Comparison of ENCODE assay signal across 12 cellular contexts in the genomic region with DNA sequence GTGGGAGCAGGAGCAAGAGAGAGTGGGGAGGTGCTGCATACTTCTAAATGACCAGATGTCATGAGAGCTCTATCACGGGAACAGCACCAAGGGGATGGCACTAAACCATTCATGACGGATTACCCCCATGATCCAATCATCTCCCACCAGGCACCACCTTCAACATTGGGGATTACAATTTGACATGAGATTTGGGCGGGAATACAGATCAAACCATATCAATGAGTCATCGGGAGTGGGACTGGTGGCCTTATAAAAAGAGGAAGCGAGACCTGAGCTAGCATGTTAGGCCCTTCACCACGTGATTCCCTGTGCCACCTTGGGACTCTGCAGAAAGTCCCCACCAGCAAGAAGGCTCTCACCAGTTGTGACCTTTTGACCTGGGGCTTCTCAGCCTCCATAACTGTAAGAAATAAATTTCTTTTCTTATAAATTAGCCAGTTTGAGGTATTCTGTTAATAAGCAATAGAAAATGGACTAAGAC. TPM values are rescaled to one million over a fixed set of nuclear protein-coding genes. Genes with fewer than 3 reads are reported as not detected.
DNase-seq lines count a peak whose midpoint lies in the region; ATAC-seq lines count a peak whose summit lies in the region.
"Had no signal": no experiment of that assay in that cellular context is flagged by ENCODE, and none has a peak within 500 bp of the region (broad histone marks: within the 10 kb centered on the region; RNA-seq: fewer than 3 reads in every experiment).

No MANE protein-coding gene starts in this region.

- no peaks in the 10 kb centered on the region for H3K4me1 Mint-ChIP-seq in naive thymus-derived CD4-positive, alpha-beta T cell
- H3K4me1 Mint-ChIP-seq in activated T-helper 2 cell treated with anti-CD3 and anti-CD28 coated beads, Interferon-gamma antibody, Interleukin-2, Interleukin-4, amounts not matched to agents 10 μg/mL and 5 μg/mL and 100 μg/mL, durations not matched to agents 14 hours and 24 hours and 36 hours (ENCODE audit: low read depth): no peaks in the 10 kb centered on the region
- H3K4me1 Mint-ChIP-seq: T-cell had no signal

- no peak overlapping the region for H3K27ac ChIP-seq in naive thymus-derived CD4-positive, alpha-beta T cell (ENCODE audit: low read depth, low read length)
- H3K27ac ChIP-seq: epithelial cell of prostate had no signal

- peaks cover 0 to 4% (median 0%) of the 10 kb centered on the region in 5 donors for H3K36me3 Mint-ChIP-seq in naive thymus-derived CD4-positive, alpha-beta T cell
- no peaks in the 10 kb centered on the region for H3K36me3 Mint-ChIP-seq in activated T-helper 2 cell treated with anti-CD3 and anti-CD28 coated beads, Interferon-gamma antibody, Interleukin-2, Interleukin-4, amounts not matched to agents 10 μg/mL and 5 μg/mL and 100 μg/mL, durations not matched to agents 14 hours and 24 hours and 36 hours (ENCODE audit: low read depth)
- H3K36me3 Mint-ChIP-seq: activated naive CD8-positive, alpha-beta T cell; T-cell had no signal

- no peak overlapping the region for H3K27ac Mint-ChIP-seq in naive thymus-derived CD4-positive, alpha-beta T cell
- no peak overlapping the region for H3K27ac Mint-ChIP-seq in activated T-helper 2 cell treated with anti-CD3 and anti-CD28 coated beads, Interferon-gamma antibody, Interleukin-2, Interleukin-4, amounts not matched to agents 10 μg/mL and 5 μg/mL and 100 μg/mL, durations not matched to agents 14 hours and 24 hours and 36 hours
- H3K27ac Mint-ChIP-seq: activated naive CD8-positive, alpha-beta T cell; T-cell had no signal

- H3K27me3 ChIP-seq in naive thymus-derived CD4-positive, alpha-beta T cell (ENCODE audit: control insufficient read depth in 2 of 2, insufficient read depth in 2 of 2, low read length in 2 of 2): peaks cover 0 to 4% of the 10 kb centered on the region in 2 donors

- no peak overlapping the region for H3K4me3 Mint-ChIP-seq in naive thymus-derived CD4-positive, alpha-beta T cell
- H3K4me3 Mint-ChIP-seq in activated T-helper 2 cell treated with anti-CD3 and anti-CD28 coated beads, Interferon-gamma antibody, Interleukin-2, Interleukin-4, amounts not matched to agents 10 μg/mL and 5 μg/mL and 100 μg/mL, durations not matched to agents 14 hours and 24 hours and 36 hours (ENCODE audit: low read depth): no peak overlapping the region
- H3K4me3 Mint-ChIP-seq: activated naive CD8-positive, alpha-beta T cell; T-cell had no signal

- H3K4me3 ChIP-seq in naive thymus-derived CD4-positive, alpha-beta T cell (ENCODE audit: low read length): no peak overlapping the region

- H3K36me3 ChIP-seq in naive thymus-derived CD4-positive, alpha-beta T cell (ENCODE audit: control insufficient read depth in 2 of 3, insufficient read depth in 3 of 3, low read length in 3 of 3): no peaks in the 10 kb centered on the region

- peaks cover 0 to 14% (median 4%) of the 10 kb centered on the region in 11 donors for H3K9me3 Mint-ChIP-seq in naive thymus-derived CD4-positive, alpha-beta T cell
- no peaks in the 10 kb centered on the region for H3K9me3 Mint-ChIP-seq in activated T-helper 2 cell treated with anti-CD3 and anti-CD28 coated beads, Interferon-gamma antibody, Interleukin-2, Interleukin-4, amounts not matched to agents 10 μg/mL and 5 μg/mL and 100 μg/mL, durations not matched to agents 14 hours and 24 hours and 36 hours

- CTCF ChIA-PET in naive thymus-derived CD4-positive, alpha-beta T cell (lab: Charles Lee): no interaction called here

- ATAC-seq in GM19025 (IDR thresholded peaks at IDR 0.05; ENCODE audit: low read depth, unreplicated experiment) (peak; percentile 96), HG02610 (IDR thresholded peaks at IDR 0.05; ENCODE audit: unreplicated experiment) (peak; percentile 95), HG03558 (IDR thresholded peaks at IDR 0.05; ENCODE audit: extremely low read depth, unreplicated experiment) (peak; percentile 90)
- ATAC-seq in naive thymus-derived CD4-positive, alpha-beta T cell: peak; percentile 55
- ATAC-seq: left colon, T-cell had no signal

- intact Hi-C loops in naive thymus-derived CD4-positive, alpha-beta T cell (cut with micrococcal nuclease): no loop called here
- intact Hi-C loops in activated T-helper 2 cell treated with anti-CD3 and anti-CD28 coated beads, Interferon-gamma antibody, Interleukin-2, Interleukin-4, amounts not matched to agents 10 μg/mL and 5 μg/mL and 100 μg/mL, durations not matched to agents 14 hours and 24 hours and 36 hours (cut with micrococcal nuclease): no loop called here

- H3K27me3 Mint-ChIP-seq in naive thymus-derived CD4-positive, alpha-beta T cell: peaks cover 16 to 38% (median 21%) of the 10 kb centered on the region in 5 donors
- peaks cover 4% of the 10 kb centered on the region for H3K27me3 Mint-ChIP-seq in activated T-helper 2 cell treated with anti-CD3 and anti-CD28 coated beads, Interferon-gamma antibody, Interleukin-2, Interleukin-4, amounts not matched to agents 10 μg/mL and 5 μg/mL and 100 μg/mL, durations not matched to agents 14 hours and 24 hours and 36 hours (ENCODE audit: low read depth)

- H3K9me3 ChIP-seq in naive thymus-derived CD4-positive, alpha-beta T cell (ENCODE audit: control insufficient read depth in 2 of 3, low read length in 3 of 3): no peaks in the 10 kb centered on the region

- POLR2A ChIA-PET in naive thymus-derived CD4-positive, alpha-beta T cell (lab: Charles Lee): no interaction called here

- no peaks in the 10 kb centered on the region for H3K4me1 ChIP-seq in naive thymus-derived CD4-positive, alpha-beta T cell (ENCODE audit: control insufficient read depth in 2 of 2, insufficient read depth in 2 of 2, low read length in 2 of 2)

- DNase-seq in naive thymus-derived CD4-positive, alpha-beta T cell: no peak
- DNase-seq in stimulated activated CD4-positive, alpha-beta T cell treated with anti-CD3 and anti-CD28 coated beads, Interleukin-2, amount 100 ng/mL, for 48 hours: no peak
- no peak for DNase-seq in stimulated activated CD4-positive, alpha-beta T cell treated with anti-CD3 and anti-CD28 coated beads, Interleukin-12 subunit alpha, Interleukin-12 subunit beta, amount 100 ng/mL, for 4 hours
- DNase-seq in activated T-helper 2 cell treated with anti-CD3 and anti-CD28 coated beads, Interferon-gamma antibody, Interleukin-2, Interleukin-4, amounts not matched to agents 10 μg/mL and 5 μg/mL and 100 μg/mL, durations not matched to agents 14 hours and 24 hours and 36 hours (ENCODE audit: low spot score): no peak

RNA-seq across cellular contexts. Expression of gene COX8C, which starts 28.7 kb away (rescaled TPM):
- total RNA-seq in naive thymus-derived CD4-positive, alpha-beta T cell: not detected
- not detected for polyA plus RNA-seq in naive thymus-derived CD4-positive, alpha-beta T cell
- not detected in 2 replicates for total RNA-seq in activated T-helper 2 cell treated with anti-CD3 and anti-CD28 coated beads, Interferon-gamma antibody, Interleukin-2, Interleukin-4, amounts not matched to agents 10 μg/mL and 5 μg/mL and 100 μg/mL, durations not matched to agents 14 hours and 24 hours and 36 hours
- total RNA-seq: left colon, T-cell, temporal lobe had no signal

RNA-seq across cellular contexts. Expression of gene BTBD7, which starts 42.9 kb away (rescaled TPM):
- total RNA-seq in naive thymus-derived CD4-positive, alpha-beta T cell: 10 to 100 TPM; 18.5 to 31.7 (median 27.5) TPM
- polyA plus RNA-seq in naive thymus-derived CD4-positive, alpha-beta T cell: 10 to 100 TPM in 1 of 2 donors, 1 to 10 TPM in 1; 7.5 to 12.4 TPM
- 16.5 and 17.9 TPM in 2 replicates for total RNA-seq in activated T-helper 2 cell treated with anti-CD3 and anti-CD28 coated beads, Interferon-gamma antibody, Interleukin-2, Interleukin-4, amounts not matched to agents 10 μg/mL and 5 μg/mL and 100 μg/mL, durations not matched to agents 14 hours and 24 hours and 36 hours

RNA-seq across cellular contexts. Expression of gene UNC79, which starts 55.0 kb away (rescaled TPM):
- total RNA-seq in naive thymus-derived CD4-positive, alpha-beta T cell: under 1 TPM in 4 of 5 experiments, not detected in 1; 0.05 to 0.15 (median 0.08) TPM
- polyA plus RNA-seq in naive thymus-derived CD4-positive, alpha-beta T cell: not detected
- total RNA-seq in activated T-helper 2 cell treated with anti-CD3 and anti-CD28 coated beads, Interferon-gamma antibody, Interleukin-2, Interleukin-4, amounts not matched to agents 10 μg/mL and 5 μg/mL and 100 μg/mL, durations not matched to agents 14 hours and 24 hours and 36 hours: 0.02 TPM in 1 of 2 replicates, not detected in the other
